ENCODE assay signal across 20 cellular contexts in genomic region chr3:52250122-52250521, GRCh38. TPM values are rescaled to one million over a fixed set of nuclear protein-coding genes. Genes with fewer than 3 reads are reported as not detected.
DNase-seq lines count a peak whose midpoint lies in the region; ATAC-seq and TF ChIP-seq lines count a peak whose summit lies in the region.
"Had no signal": no experiment of that assay in that cellular context is flagged by ENCODE, and none has a peak within 500 bp of the region (broad histone marks: within the 10 kb centered on the region; RNA-seq: fewer than 3 reads in every experiment).

No MANE protein-coding gene starts in this region.

- ATAC-seq in natural killer cell (no peak), GM21786 (IDR thresholded peaks at IDR 0.05; ENCODE audit: unreplicated experiment) (no peak), SK-N-SH treated with all-trans-retinoic acid at 6 μM for 48 hours (no peak)
- ATAC-seq: activated CD4-positive, CD25-positive, alpha-beta regulatory T cell treated with anti-CD3 and anti-CD28 coated beads, Interleukin-2, amount 50 U/mL, for 24 hours; HCT116; Right ventricle myocardium inferior had no signal

- no peaks in the 10 kb centered on the region for H3K27me3 ChIP-seq in CD8-positive, alpha-beta memory T cell (ENCODE audit: insufficient read depth, low read length, poor library complexity, severe bottlenecking)
- H3K27me3 ChIP-seq in uterus = no peaks in the 10 kb centered on the region
- H3K27me3 ChIP-seq: brain microvascular endothelial cell, hepatocyte, MG63, ovary had no signal

- no peak overlapping the region for H3K27ac ChIP-seq in CD8-positive, alpha-beta memory T cell (ENCODE audit: low read depth, low read length)
- H3K27ac ChIP-seq in uterus = no peak overlapping the region
- H3K27ac ChIP-seq: brain microvascular endothelial cell, hepatocyte, ovary had no signal

- peaks cover 11% of the 10 kb centered on the region for H3K36me3 ChIP-seq in CD8-positive, alpha-beta memory T cell (ENCODE audit: insufficient read depth, low read length)
- H3K36me3 ChIP-seq in uterus = no peaks in the 10 kb centered on the region
- H3K36me3 ChIP-seq: ovary had no signal

- intact Hi-C loops in CD14-positive monocyte (cut with micrococcal nuclease) = no loop called here
- intact Hi-C loops in natural killer cell (cut with micrococcal nuclease) = no loop called here
- intact Hi-C loops in uterus (cut with DNase I; ENCODE audit: low total_unique reads) = no loop called here

- H3K4me1 Mint-ChIP-seq in CD14-positive monocyte (peaks cover 53% of the 10 kb centered on the region), natural killer cell (peaks cover 67 to 76% of the 10 kb centered on the region in 2 donors)
- H3K4me1 Mint-ChIP-seq in CD8-positive, alpha-beta memory T cell = peaks cover 71 to 93% (median 84%) of the 10 kb centered on the region in 3 donors
- H3K4me1 Mint-ChIP-seq in activated naive CD8-positive, alpha-beta T cell (ENCODE audit: low read depth) = peaks cover 79% of the 10 kb centered on the region

- H3K36me3 Mint-ChIP-seq in CD14-positive monocyte = peaks cover 52 to 81% of the 10 kb centered on the region in 2 donors
- peaks cover 0 to 74% (median 15%) of the 10 kb centered on the region in 3 donors for H3K36me3 Mint-ChIP-seq in CD8-positive, alpha-beta memory T cell
- H3K36me3 Mint-ChIP-seq in activated naive CD8-positive, alpha-beta T cell = peaks cover 12% of the 10 kb centered on the region
- H3K36me3 Mint-ChIP-seq in natural killer cell = peaks cover 8% of the 10 kb centered on the region

- peaks cover 86% of the 10 kb centered on the region for H3K4me1 ChIP-seq in CD8-positive, alpha-beta memory T cell (ENCODE audit: insufficient read depth, low read length)
- no peaks in the 10 kb centered on the region for H3K4me1 ChIP-seq in uterus

- H3K27ac Mint-ChIP-seq in CD14-positive monocyte = peak overlapping the region in 4 of 7 donors; percentile 21 to 83 (median 48)
- H3K27ac Mint-ChIP-seq in CD8-positive, alpha-beta memory T cell = peak overlapping the region in 7 of 8 donors; percentile 86 to 100 (median 97)
- H3K27ac Mint-ChIP-seq in activated naive CD8-positive, alpha-beta T cell = peak overlapping the region; percentile 61
- peak overlapping the region; percentile 91 to 92 for H3K27ac Mint-ChIP-seq in natural killer cell

- CTCF ChIA-PET in CD8-positive, alpha-beta memory T cell (lab: Charles Lee) = interaction anchor here (4.4 to 14.4 kb wide), 3 partner anchors 11 to 30 kb away, joined by 26 to 156 read pairs (median 71); partner anchors contain the start of genes TWF2 and WDR82

- no peaks in the 10 kb centered on the region for H3K9me3 Mint-ChIP-seq in CD14-positive monocyte
- peaks cover 0 to 2% (median 0%) of the 10 kb centered on the region in 5 donors for H3K9me3 Mint-ChIP-seq in CD8-positive, alpha-beta memory T cell
- no peaks in the 10 kb centered on the region for H3K9me3 Mint-ChIP-seq in activated naive CD8-positive, alpha-beta T cell (ENCODE audit: low read depth)
- no peaks in the 10 kb centered on the region for H3K9me3 Mint-ChIP-seq in natural killer cell

- H3K4me3 Mint-ChIP-seq in CD14-positive monocyte = no peak overlapping the region
- H3K4me3 Mint-ChIP-seq in CD8-positive, alpha-beta memory T cell = peak overlapping the region in 3 of 7 donors; percentile 3 to 63 (median 13)
- H3K4me3 Mint-ChIP-seq in activated naive CD8-positive, alpha-beta T cell = peak overlapping the region; percentile 53
- H3K4me3 Mint-ChIP-seq in natural killer cell = peak overlapping the region; percentile 32

- no peaks in the 10 kb centered on the region for H3K9me3 ChIP-seq in CD8-positive, alpha-beta memory T cell (ENCODE audit: low read length)
- no peaks in the 10 kb centered on the region for H3K9me3 ChIP-seq in uterus
- H3K9me3 ChIP-seq: MG63, ovary had no signal

- TF ChIP-seq CTCF in CD14-positive monocyte (IDR thresholded peaks at IDR 0.05) = no peak
- TF ChIP-seq CTCF in natural killer cell (IDR thresholded peaks at IDR 0.05) = no peak
- TF ChIP-seq CTCF in uterus (IDR thresholded peaks at IDR 0.05) = no peak

- DNase-seq in CD14-positive monocyte (ENCODE audit: low spot score) = no peak
- peak in 1 of 5 donors; percentile 28 for DNase-seq in CD8-positive, alpha-beta memory T cell
- DNase-seq in natural killer cell = peak; percentile 7
- no peak for DNase-seq in NCI-H2196 treated with DMSO at 0.1 percent for 48 hours (lab: John Stamatoyannopoulos, UW; ENCODE audit: unreplicated experiment)
- no peak for DNase-seq in uterus
- DNase-seq: brain microvascular endothelial cell, MG63, NCI-H1694 treated with DMSO at 0.1 percent for 48 hours, ovary, trophoblast cell had no signal

- H3K27me3 Mint-ChIP-seq in CD14-positive monocyte (ENCODE audit: low read depth in 3 of 3) (no peaks in the 10 kb centered on the region), natural killer cell (ENCODE audit: low read depth in 2 of 2) (no peaks in the 10 kb centered on the region)
- H3K27me3 Mint-ChIP-seq in CD8-positive, alpha-beta memory T cell = peaks cover 0 to 2% of the 10 kb centered on the region in 2 donors
- H3K27me3 Mint-ChIP-seq in activated naive CD8-positive, alpha-beta T cell = no peaks in the 10 kb centered on the region

- POLR2A ChIA-PET in CD8-positive, alpha-beta memory T cell (lab: Charles Lee) = interaction anchor here (0.7 to 4.8 kb wide), 3 partner anchors 21 to 32 kb away, joined by 4 to 86 read pairs (median 7); partner anchors contain the start of gene WDR82

- no peak for TF ChIP-seq POLR2A in uterus (IDR thresholded peaks at IDR 0.05)

- H3K4me3 ChIP-seq in CD8-positive, alpha-beta memory T cell (ENCODE audit: low read length) = no peak overlapping the region
- H3K4me3 ChIP-seq in uterus = no peak overlapping the region
- H3K4me3 ChIP-seq: hepatocyte, MG63, ovary, skin epidermis had no signal

TF ChIP-seq in SK-N-SH treated with all-trans-retinoic acid at 6 μM for 48 hours, 23 proteins besides CTCF, POLR2A, EP300 and RAD21 (continues in another document):
- TF ChIP-seq TCF4 (CRISPR knock-in tag; IDR thresholded peaks at IDR 0.05; ENCODE audit: borderline replicate concordance) (no peak), ZNF70 (CRISPR knock-in tag; IDR thresholded peaks at IDR 0.05) (no peak), ZFP3 (CRISPR knock-in tag; IDR thresholded peaks at IDR 0.05) (no peak), ZNF565 (CRISPR knock-in tag; conservative IDR thresholded peaks at IDR 0.05; ENCODE audit: low read depth) (no peak), CSDC2 (CRISPR knock-in tag; IDR thresholded peaks at IDR 0.05) (no peak), ARNTL (CRISPR knock-in tag; IDR thresholded peaks at IDR 0.05; ENCODE audit: borderline replicate concordance, low read depth) (no peak), OSR1 (CRISPR knock-in tag; IDR thresholded peaks at IDR 0.05) (no peak)
- TF ChIP-seq, protein P1, sequence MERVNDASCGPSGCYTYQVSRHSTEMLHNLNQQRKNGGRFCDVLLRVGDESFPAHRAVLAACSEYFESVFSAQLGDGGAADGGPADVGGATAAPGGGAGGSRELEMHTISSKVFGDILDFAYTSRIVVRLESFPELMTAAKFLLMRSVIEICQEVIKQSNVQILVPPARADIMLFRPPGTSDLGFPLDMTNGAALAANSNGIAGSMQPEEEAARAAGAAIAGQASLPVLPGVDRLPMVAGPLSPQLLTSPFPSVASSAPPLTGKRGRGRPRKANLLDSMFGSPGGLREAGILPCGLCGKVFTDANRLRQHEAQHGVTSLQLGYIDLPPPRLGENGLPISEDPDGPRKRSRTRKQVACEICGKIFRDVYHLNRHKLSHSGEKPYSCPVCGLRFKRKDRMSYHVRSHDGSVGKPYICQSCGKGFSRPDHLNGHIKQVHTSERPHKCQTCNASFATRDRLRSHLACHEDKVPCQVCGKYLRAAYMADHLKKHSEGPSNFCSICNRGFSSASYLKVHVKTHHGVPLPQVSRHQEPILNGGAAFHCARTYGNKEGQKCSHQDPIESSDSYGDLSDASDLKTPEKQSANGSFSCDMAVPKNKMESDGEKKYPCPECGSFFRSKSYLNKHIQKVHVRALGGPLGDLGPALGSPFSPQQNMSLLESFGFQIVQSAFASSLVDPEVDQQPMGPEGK (CRISPR knock-in tag; IDR thresholded peaks at IDR 0.05; ENCODE audit: borderline replicate concordance) = no peak

RNA-seq across cellular contexts. Expression of gene PPM1M, which starts 4.6 kb away (rescaled TPM):
- 100 to 1,000 TPM in 1 of 2 donors, 10 to 100 TPM in 1; 92.8 to 120 TPM for polyA plus RNA-seq in CD14-positive monocyte
- 10 to 100 TPM; 56.6 to 60.8 TPM for total RNA-seq in CD8-positive, alpha-beta memory T cell
- polyA plus RNA-seq in CD8-positive, alpha-beta memory T cell = 81.8 TPM
- total RNA-seq in natural killer cell = 10 to 100 TPM; 66.0 to 83.7 (median 77.8) TPM
- 10 to 100 TPM; 23.9 to 32.3 (median 31.5) TPM for total RNA-seq in uterus

RNA-seq across cellular contexts. Expression of gene TWF2, which starts 11.2 kb away (rescaled TPM):
- polyA plus RNA-seq in CD14-positive monocyte = 100 to 1,000 TPM; 176 to 199 TPM
- 100 to 1,000 TPM in 1 of 2 experiments, 10 to 100 TPM in 1; 98.2 to 101 TPM for total RNA-seq in CD8-positive, alpha-beta memory T cell
- 138 TPM for polyA plus RNA-seq in CD8-positive, alpha-beta memory T cell
- total RNA-seq in natural killer cell (10 to 100 TPM; 49.2 to 76.6 (median 52.0) TPM), uterus (100 to 1,000 TPM in 1 of 4 donors, 10 to 100 TPM in 3; 45.9 to 105 (median 50.2) TPM)

RNA-seq across cellular contexts. Expression of gene TLR9, which starts 24.7 kb away (rescaled TPM):
- not detected for polyA plus RNA-seq in CD14-positive monocyte
- total RNA-seq in CD8-positive, alpha-beta memory T cell = under 1 TPM; 0.16 to 0.22 TPM
- polyA plus RNA-seq in CD8-positive, alpha-beta memory T cell = 0.16 TPM
- under 1 TPM in 2 of 3 donors, not detected in 1; 0.20 to 0.21 TPM for total RNA-seq in natural killer cell
- total RNA-seq in uterus = 1 to 10 TPM in 1 of 4 donors, under 1 TPM in 1, not detected in 2; 0.14 to 1.5 TPM
- total RNA-seq: hepatocyte, kidney epithelial cell, NCI-H460 had no signal
- polyA plus RNA-seq: hepatocyte had no signal

RNA-seq across cellular contexts. Expression of gene WDR82, which starts 28.3 kb away (rescaled TPM):
- 10 to 100 TPM; 27.3 to 33.4 TPM for polyA plus RNA-seq in CD14-positive monocyte
- 100 to 1,000 TPM; 133 to 140 TPM for total RNA-seq in CD8-positive, alpha-beta memory T cell
- polyA plus RNA-seq in CD8-positive, alpha-beta memory T cell = 133 TPM
- total RNA-seq in natural killer cell (100 to 1,000 TPM; 108 to 131 (median 109) TPM), uterus (100 to 1,000 TPM in 1 of 4 donors, 10 to 100 TPM in 3; 24.6 to 128 (median 70.3) TPM)

RNA-seq across cellular contexts. Expression of gene GLYCTK, which starts 37.5 kb away (rescaled TPM):
- polyA plus RNA-seq in CD14-positive monocyte = 1 to 10 TPM; 8.3 to 8.4 TPM
- 10 to 100 TPM; 21.2 to 21.4 TPM for total RNA-seq in CD8-positive, alpha-beta memory T cell
- polyA plus RNA-seq in CD8-positive, alpha-beta memory T cell = 9.7 TPM
- 10 to 100 TPM; 43.3 to 60.8 (median 45.2) TPM for total RNA-seq in natural killer cell
- 10 to 100 TPM in 3 of 4 donors, 1 to 10 TPM in 1; 3.8 to 15.1 (median 10.8) TPM for total RNA-seq in uterus

Comparison
In these comparisons a context has a peak if more than half of its experiments do, and no peak if none do; other contexts are left out.
1. H3K4me3 Mint-ChIP-seq: peak in activated naive CD8-positive, alpha-beta T cell (single experiment) and natural killer cell (single experiment); none in CD14-positive monocyte (0 of 2).
2. Peak in every context shown above with its lines, with median percentiles within 50 percentile points of each other: H3K27ac Mint-ChIP-seq.